ENCODE assay signal across 14 cellular contexts in genomic region chr3:193574488-193575072, GRCh38. TPM values are rescaled to one million over a fixed set of nuclear protein-coding genes. Genes with fewer than 3 reads are reported as not detected.
"Had no signal": no experiment of that assay in that cellular context is flagged by ENCODE, and none has a peak within 500 bp of the region (broad histone marks: within the 10 kb centered on the region; RNA-seq: fewer than 3 reads in every experiment).

No MANE protein-coding gene starts in this region.

- H3K9me3 ChIP-seq: colonic mucosa, right atrium auricular region, tibial artery had no signal

- ATAC-seq: activated T-helper 17 cell treated with anti-CD3 and anti-CD28 coated beads, Interleukin-2, amount 50 U/mL, for 72 hours; naive thymus-derived CD4-positive, alpha-beta T cell; WTC11 had no signal

- H3K27ac ChIP-seq: colonic mucosa, hepatocyte, right atrium auricular region, skin epidermis, tibial artery had no signal

- H3K4me3 ChIP-seq: colonic mucosa, hepatocyte, right atrium auricular region, skin epidermis, tibial artery had no signal

- DNase-seq: activated CD4-positive, alpha-beta T cell treated with anti-CD3 and anti-CD28 coated beads, Interleukin-2, amount 10 ng/mL, durations not matched to agents 7 days and 5 days; activated naive CD4-positive, alpha-beta T cell treated with anti-CD3 and anti-CD28 coated beads for 36 hours; activated T-cell treated with anti-CD3 and anti-CD28 coated beads for 4 hours; caudate nucleus; colonic mucosa; effector CD4-positive, alpha-beta T cell; naive thymus-derived CD4-positive, alpha-beta T cell; tibial artery had no signal

- H3K4me1 ChIP-seq: colonic mucosa, right atrium auricular region, tibial artery had no signal

- H3K36me3 ChIP-seq: colonic mucosa, right atrium auricular region, tibial artery had no signal

- H3K27me3 ChIP-seq: colonic mucosa, hepatocyte, right atrium auricular region, tibial artery had no signal

RNA-seq across cellular contexts. Expression of gene ATP13A4, which starts 19.9 kb away (rescaled TPM):
- total RNA-seq: endothelial cell of umbilical vein, right atrium auricular region had no signal
